In the genomic region with DNA sequence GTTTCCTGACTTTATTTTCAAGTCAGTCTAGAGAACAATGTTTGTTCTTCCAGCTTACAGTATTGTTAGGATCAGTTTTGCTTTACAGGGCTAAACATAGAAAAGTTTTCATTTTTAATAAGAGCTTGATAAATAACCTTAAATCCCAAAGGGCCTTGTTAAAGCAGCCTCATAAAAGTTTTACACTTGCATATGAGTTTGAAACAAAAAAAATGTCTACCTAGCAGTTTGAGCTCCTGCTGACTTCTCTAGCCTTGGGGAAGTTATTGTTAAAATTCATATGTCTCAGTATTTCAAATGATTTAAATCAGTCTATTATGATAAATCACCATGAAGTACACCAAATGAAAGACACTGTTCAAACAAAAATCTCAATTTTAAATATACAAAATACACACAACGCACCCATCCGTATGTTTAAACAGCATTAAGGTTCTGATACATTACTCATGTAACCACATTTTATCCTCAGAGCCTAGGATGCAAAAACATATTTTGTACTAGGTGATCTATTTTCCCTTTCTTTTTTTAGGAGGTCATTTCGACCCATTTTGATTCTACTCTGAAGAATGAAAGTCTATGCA, we compare ENCODE assay signal across 29 cellular contexts.
"Had no signal": no experiment of that assay in that cellular context is flagged by ENCODE, and none has a peak within 500 bp of the region (broad histone marks: within the 10 kb centered on the region; RNA-seq: fewer than 3 reads in every experiment).

No MANE protein-coding gene starts in this region.

- H2AFZ ChIP-seq: neural progenitor cell had no signal

- H3K27ac Mint-ChIP-seq: mesothelial cell of epicardium; naive B cell; natural killer cell; progenitor cell of endocrine pancreas; stimulated activated naive B cell treated with anti-CD40 and anti-IgM and Interleukin-4, amounts not matched to agents 10 μg/mL and 1 μg/mL and 100 μg/mL, for 72 hours had no signal

- H3K4me3 ChIP-seq: left ventricle myocardium inferior, lung, neural progenitor cell, ovary, right atrium auricular region, skin epidermis, stomach, testis, thyroid gland, transverse colon, upper lobe of left lung, vagina had no signal

- H3K4me1 Mint-ChIP-seq: mesothelial cell of epicardium; naive B cell; natural killer cell; nephron progenitor cell; stimulated activated naive B cell treated with anti-CD40 and anti-IgM and Interleukin-4, amounts not matched to agents 10 μg/mL and 1 μg/mL and 100 μg/mL, for 72 hours had no signal

- H3K4me1 ChIP-seq: left ventricle myocardium inferior, neural progenitor cell, right atrium auricular region, stomach, testis, thyroid gland, upper lobe of left lung, vagina had no signal

- H3K27me3 Mint-ChIP-seq: naive B cell; progenitor cell of endocrine pancreas; stimulated activated naive B cell treated with anti-CD40 and anti-IgM and Interleukin-4, amounts not matched to agents 10 μg/mL and 1 μg/mL and 100 μg/mL, for 72 hours had no signal

- H3K36me3 Mint-ChIP-seq: naive B cell; natural killer cell; stimulated activated naive B cell treated with anti-CD40 and anti-IgM and Interleukin-4, amounts not matched to agents 10 μg/mL and 1 μg/mL and 100 μg/mL, for 72 hours had no signal

- H3K27me3 ChIP-seq: neural progenitor cell, neutrophil, ovary, right atrium auricular region, stomach, testis, thyroid gland, transverse colon, upper lobe of left lung, vagina had no signal

- H3K9me3 Mint-ChIP-seq: mesothelial cell of epicardium; natural killer cell; nephron progenitor cell; stimulated activated naive B cell treated with anti-CD40 and anti-IgM and Interleukin-4, amounts not matched to agents 10 μg/mL and 1 μg/mL and 100 μg/mL, for 72 hours had no signal

- H3K4me3 Mint-ChIP-seq: mesothelial cell of epicardium; naive B cell; natural killer cell; nephron progenitor cell; neural progenitor cell; stimulated activated naive B cell treated with anti-CD40 and anti-IgM and Interleukin-4, amounts not matched to agents 10 μg/mL and 1 μg/mL and 100 μg/mL, for 72 hours had no signal

- H3K9ac ChIP-seq: neural progenitor cell had no signal

- H3K27ac ChIP-seq: left ventricle myocardium inferior, neural progenitor cell, neutrophil, ovary, right atrium auricular region, skin epidermis, stomach, testis, thyroid gland, transverse colon, upper lobe of left lung, vagina had no signal

- H3K9me3 ChIP-seq: left ventricle myocardium inferior, neutrophil, ovary, right atrium auricular region, stomach, testis, thyroid gland, transverse colon, upper lobe of left lung, vagina had no signal

- ATAC-seq: natural killer cell; sciatic nerve; stimulated activated naive B cell treated with anti-CD40 and anti-IgM and Interleukin-4, amounts not matched to agents 10 μg/mL and 1 μg/mL and 100 μg/mL, for 72 hours; stimulated activated naive CD8-positive, alpha-beta T cell treated with anti-CD3 and anti-CD28 coated beads, Interleukin-15, Interleukin-2, amounts not matched to agents 100 U/mL and 50 U/mL, for 24 hours had no signal

- DNase-seq: hippocampal formation; kidney; left ventricle myocardium inferior; mesendoderm; naive B cell; natural killer cell; nephron progenitor cell; occipital lobe; ovary; stimulated activated CD4-positive, alpha-beta T cell treated with anti-CD3 and anti-CD28 coated beads, Interleukin-12 subunit alpha, Interleukin-12 subunit beta, amount 100 ng/mL, for 4 hours; stimulated activated CD4-positive, alpha-beta T cell treated with anti-CD3 and anti-CD28 coated beads, Interleukin-15, amount 100 ng/mL, for 24 hours; stimulated activated CD4-positive, alpha-beta T cell treated with anti-CD3 and anti-CD28 coated beads, Interleukin-2, amount 100 ng/mL, for 24 hours; stimulated activated CD4-positive, alpha-beta T cell treated with anti-CD3 and anti-CD28 coated beads, Interleukin-4, amount 100 ng/mL, for 1 hour; stimulated activated naive B cell treated with anti-CD40 and anti-IgM and Interleukin-4, amounts not matched to agents 10 μg/mL and 1 μg/mL and 100 μg/mL, for 72 hours; stimulated activated naive CD8-positive, alpha-beta T cell treated with anti-CD3 and anti-CD28 coated beads, Interleukin-15, Interleukin-2, amounts not matched to agents 100 U/mL and 50 U/mL, for 24 hours; stomach; testis; thyroid gland; transverse colon; upper lobe of left lung had no signal

- H3K4me2 ChIP-seq: neural progenitor cell had no signal

- H3K36me3 ChIP-seq: left ventricle myocardium inferior, neural progenitor cell, neutrophil, ovary, right atrium auricular region, stomach, thyroid gland, transverse colon, upper lobe of left lung, vagina had no signal
